In genomic region chr15:67100808-67101581, GRCh38 we compare ENCODE assay signal across 8 cellular contexts. TPM values are rescaled to one million over a fixed set of nuclear protein-coding genes. Genes with fewer than 3 reads are reported as not detected.
A peak's percentile ranks its signal among the peaks of the same experiment; 100 is the strongest.
DNase-seq lines count a peak whose midpoint lies in the region; ATAC-seq and TF ChIP-seq lines count a peak whose summit lies in the region.

No MANE protein-coding gene starts in this region.

- peaks cover 9% of the 10 kb centered on the region for H3K36me3 Mint-ChIP-seq in activated CD8-positive, alpha-beta T cell treated with anti-CD3 and anti-CD28 coated beads for 36 hours (ENCODE audit: low read depth)
- peaks cover 9% of the 10 kb centered on the region for H3K36me3 Mint-ChIP-seq in nephron progenitor cell (ENCODE audit: low read depth)

- no peak overlapping the region for H3K27ac Mint-ChIP-seq in activated CD8-positive, alpha-beta T cell treated with anti-CD3 and anti-CD28 coated beads for 36 hours
- no peak overlapping the region for H3K27ac Mint-ChIP-seq in nephron progenitor cell

- no peaks in the 10 kb centered on the region for H3K9me3 Mint-ChIP-seq in activated CD8-positive, alpha-beta T cell treated with anti-CD3 and anti-CD28 coated beads for 36 hours
- no peaks in the 10 kb centered on the region for H3K9me3 Mint-ChIP-seq in nephron progenitor cell

- no peak overlapping the region for H3K4me3 Mint-ChIP-seq in activated CD8-positive, alpha-beta T cell treated with anti-CD3 and anti-CD28 coated beads for 36 hours
- H3K4me3 Mint-ChIP-seq in nephron progenitor cell, result no peak overlapping the region

- intact Hi-C loops in activated CD8-positive, alpha-beta T cell treated with anti-CD3 and anti-CD28 coated beads for 36 hours (cut with micrococcal nuclease), result loop anchor here (1.0 to 10.0 kb wide), 4 partner anchors 16 to 154 kb away; partner anchors contain the start of genes AAGAB, IQCH and SMAD3

- POLR2A ChIA-PET in activated CD8-positive, alpha-beta T cell treated with anti-CD3 and anti-CD28 coated beads for 36 hours (lab: Charles Lee), result interaction anchor here (0.7 to 4.0 kb wide), 15 partner anchors 9 to 140 kb away, joined by 3 to 51 read pairs (median 7); partner anchors contain the start of gene SMAD3

- CTCF ChIA-PET in activated CD8-positive, alpha-beta T cell treated with anti-CD3 and anti-CD28 coated beads for 36 hours (lab: Charles Lee), result interaction anchor here (0.7 to 4.8 kb wide), 11 partner anchors 9 to 333 kb away, joined by 3 to 46 read pairs (median 4); partner anchors contain the start of gene SMAD3

- DNase-seq in activated CD8-positive, alpha-beta T cell treated with anti-CD3 and anti-CD28 coated beads for 36 hours, result peak; percentile 87
- peak; percentile 82 for DNase-seq in stimulated activated CD4-positive, alpha-beta T cell treated with anti-CD3 and anti-CD28 coated beads, Interleukin-4, amount 100 ng/mL, for 24 hours
- DNase-seq in T1000 (lab: John Stamatoyannopoulos, UW) (no peak), putamen (ENCODE audit: low spot score) (no peak), nephron progenitor cell (no peak), NCI-H345 (lab: John Stamatoyannopoulos, UW) (no peak)

- no peaks in the 10 kb centered on the region for H3K27me3 Mint-ChIP-seq in activated CD8-positive, alpha-beta T cell treated with anti-CD3 and anti-CD28 coated beads for 36 hours
- H3K27me3 Mint-ChIP-seq in nephron progenitor cell (ENCODE audit: low read depth, poor library complexity), result peaks cover 3% of the 10 kb centered on the region

- H3K4me1 Mint-ChIP-seq in activated CD8-positive, alpha-beta T cell treated with anti-CD3 and anti-CD28 coated beads for 36 hours (ENCODE audit: low read depth), result peaks cover 39% of the 10 kb centered on the region
- peaks cover 32% of the 10 kb centered on the region for H3K4me1 Mint-ChIP-seq in nephron progenitor cell

- TF ChIP-seq CTCF in activated CD8-positive, alpha-beta T cell treated with anti-CD3 and anti-CD28 coated beads for 36 hours (IDR thresholded peaks at IDR 0.05), result no peak
- TF ChIP-seq CTCF in nephron progenitor cell (IDR thresholded peaks at IDR 0.05), result no peak

- peak; percentile 52 for ATAC-seq in GM19043 (IDR thresholded peaks at IDR 0.05; ENCODE audit: low read depth, unreplicated experiment)
- peak; percentile 54 for ATAC-seq in HG02973 (IDR thresholded peaks at IDR 0.05; ENCODE audit: unreplicated experiment)
- ATAC-seq in activated CD8-positive, alpha-beta T cell treated with anti-CD3 and anti-CD28 coated beads for 36 hours, result peak; percentile 80

RNA-seq across cellular contexts. Expression of gene SMAD3, which starts 35.6 kb away (rescaled TPM):
- total RNA-seq in activated CD8-positive, alpha-beta T cell treated with anti-CD3 and anti-CD28 coated beads for 36 hours, result 10 to 100 TPM; 22.3 to 24.7 TPM

Comparison
In these comparisons a context has a peak if more than half of its experiments do, and no peak if none do; other contexts are left out.
1. DNase-seq: peak in activated CD8-positive, alpha-beta T cell treated with anti-CD3 and anti-CD28 coated beads for 36 hours (single experiment) and stimulated activated CD4-positive, alpha-beta T cell treated with anti-CD3 and anti-CD28 coated beads, Interleukin-4, amount 100 ng/mL, for 24 hours (single experiment); none in T1000 (single experiment), putamen (single experiment), nephron progenitor cell (single experiment) and NCI-H345 (single experiment).
2. Peak in every context shown above with its lines, with median percentiles within 50 percentile points of each other: ATAC-seq.